In the genomic region with DNA sequence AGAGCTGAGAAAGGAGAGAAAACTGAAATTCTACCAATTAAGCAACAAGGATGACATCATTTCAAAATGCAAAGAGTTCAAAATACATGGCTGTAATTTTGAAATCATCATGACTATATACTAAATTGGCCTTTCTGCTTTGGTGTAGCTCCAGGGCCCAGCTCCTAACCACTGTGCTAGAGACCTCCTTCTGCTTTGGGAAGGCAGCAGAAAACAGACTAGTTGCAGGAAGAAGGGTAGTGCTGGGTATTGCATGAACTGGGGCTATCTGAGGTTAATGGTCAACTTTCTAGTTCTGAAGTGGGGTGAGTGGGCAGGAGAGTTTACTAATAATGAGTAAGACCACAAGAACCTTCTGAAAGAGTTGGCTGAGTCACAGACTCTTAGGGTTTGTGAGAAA, we compare ENCODE assay signal across 8 cellular contexts.
DNase-seq lines count a peak whose midpoint lies in the region; ATAC-seq, FAIRE-seq and TF ChIP-seq lines count a peak whose summit lies in the region.

No MANE protein-coding gene starts in this region.

- no peak for TF ChIP-seq CTCF in foreskin keratinocyte (conservative IDR thresholded peaks at IDR 0.05)
- TF ChIP-seq CTCF in transverse colon (IDR thresholded peaks at IDR 0.05) = no peak

- ATAC-seq in GM18519 (IDR thresholded peaks at IDR 0.05; ENCODE audit: low FRiP score, unreplicated experiment) = peak; percentile 79
- peak; percentile 100 for ATAC-seq in GM21619 (IDR thresholded peaks at IDR 0.05; ENCODE audit: unreplicated experiment)
- peak; percentile 99 for ATAC-seq in HG03457 (IDR thresholded peaks at IDR 0.05; ENCODE audit: unreplicated experiment)
- peak; percentile 38 for ATAC-seq in foreskin keratinocyte

- FAIRE-seq in small intestine (lab: Jason Lieb, UNC) = no peak

- H3K27me3 ChIP-seq in foreskin keratinocyte (peaks cover 18% of the 10 kb centered on the region), small intestine (ENCODE audit: control insufficient read depth in 2 of 2, insufficient read depth in 2 of 2, low read length in 2 of 2) (no peaks in the 10 kb centered on the region), transverse colon (no peaks in the 10 kb centered on the region)

- DNase-seq in foreskin keratinocyte (peak in 1 of 2 donors; percentile 23), small intestine (no peak), transverse colon (no peak), hepatic stellate cell (ENCODE audit: low spot score) (no peak)
- DNase-seq in activated CD4-positive, alpha-beta memory T cell treated with anti-CD3 and anti-CD28 coated beads, Interleukin-2, amount 10 ng/mL, durations not matched to agents 7 days and 5 days = no peak

- H3K4me1 ChIP-seq in foreskin keratinocyte (no peaks in the 10 kb centered on the region), small intestine (ENCODE audit: control insufficient read depth in 2 of 2, insufficient read depth in 1 of 2, low read depth in 1 of 2, low read length in 1 of 2) (no peaks in the 10 kb centered on the region), transverse colon (no peaks in the 10 kb centered on the region)

- CTCF ChIA-PET in activated CD4-positive, alpha-beta memory T cell treated with anti-CD3 and anti-CD28 coated beads, Interleukin-2, amount 10 ng/mL, durations not matched to agents 7 days and 5 days (lab: Charles Lee) = no interaction called here

- in situ Hi-C loops in transverse colon (cut with MboI; ENCODE audit: low pct_ligation_motif_present in 1 of 4, low pct_unique_long_range_greater_than_20kb in 1 of 4, low sequenced_read_pairs in 3 of 4) = no loop called here

- intact Hi-C loops in transverse colon (cut with DNase I; ENCODE audit: low total_unique reads) = no loop called here

- no peak overlapping the region for H3K4me3 Mint-ChIP-seq in activated CD4-positive, alpha-beta memory T cell treated with anti-CD3 and anti-CD28 coated beads, Interleukin-2, amount 10 ng/mL, durations not matched to agents 7 days and 5 days

- no peak overlapping the region for H3K27ac Mint-ChIP-seq in activated CD4-positive, alpha-beta memory T cell treated with anti-CD3 and anti-CD28 coated beads, Interleukin-2, amount 10 ng/mL, durations not matched to agents 7 days and 5 days

- H3K27ac ChIP-seq in foreskin keratinocyte (no peak overlapping the region), small intestine (ENCODE audit: low read depth in 1 of 2, low read length in 1 of 2) (no peak overlapping the region), transverse colon (no peak overlapping the region)

- TF ChIP-seq EP300 in transverse colon (IDR thresholded peaks at IDR 0.05; ENCODE audit: low read depth) = no peak

- no peak overlapping the region for H3K4me3 ChIP-seq in small intestine (ENCODE audit: low read depth in 1 of 2, low read length in 2 of 2)
- H3K4me3 ChIP-seq in transverse colon = no peak overlapping the region

- H3K4me1 Mint-ChIP-seq in activated CD4-positive, alpha-beta memory T cell treated with anti-CD3 and anti-CD28 coated beads, Interleukin-2, amount 10 ng/mL, durations not matched to agents 7 days and 5 days = peaks cover 11% of the 10 kb centered on the region

- H3K9me3 ChIP-seq in small intestine (ENCODE audit: control insufficient read depth, low read depth) (no peaks in the 10 kb centered on the region), transverse colon (no peaks in the 10 kb centered on the region)

- H3K36me3 Mint-ChIP-seq in activated CD4-positive, alpha-beta memory T cell treated with anti-CD3 and anti-CD28 coated beads, Interleukin-2, amount 10 ng/mL, durations not matched to agents 7 days and 5 days (ENCODE audit: low read depth) = peaks cover 30% of the 10 kb centered on the region

- H3K36me3 ChIP-seq in small intestine (ENCODE audit: control insufficient read depth in 2 of 2, insufficient read depth in 2 of 2, low read length in 2 of 2) (no peaks in the 10 kb centered on the region), transverse colon (no peaks in the 10 kb centered on the region)

- H3K27me3 Mint-ChIP-seq in activated CD4-positive, alpha-beta memory T cell treated with anti-CD3 and anti-CD28 coated beads, Interleukin-2, amount 10 ng/mL, durations not matched to agents 7 days and 5 days = peaks cover 17% of the 10 kb centered on the region

- TF ChIP-seq POLR2A in transverse colon (IDR thresholded peaks at IDR 0.05) = no peak

- POLR2A ChIA-PET in activated CD4-positive, alpha-beta memory T cell treated with anti-CD3 and anti-CD28 coated beads, Interleukin-2, amount 10 ng/mL, durations not matched to agents 7 days and 5 days (lab: Charles Lee) = no interaction called here

- peaks cover 34% of the 10 kb centered on the region for H3K9me3 Mint-ChIP-seq in activated CD4-positive, alpha-beta memory T cell treated with anti-CD3 and anti-CD28 coated beads, Interleukin-2, amount 10 ng/mL, durations not matched to agents 7 days and 5 days

Comparison
In these comparisons a context has a peak if more than half of its experiments do, and no peak if none do; other contexts are left out.
1. ATAC-seq: peak in every context shown above with its lines; median percentile 100 in GM21619; 99 in HG03457; 79 in GM18519; 38 in foreskin keratinocyte.